22 cellular contexts compared by ENCODE assay signal in genomic region chr1:5119496-5120234, GRCh38.
A peak's percentile ranks its signal among the peaks of the same experiment; 100 is the strongest.
DNase-seq lines count a peak whose midpoint lies in the region; ATAC-seq, FAIRE-seq and TF ChIP-seq lines count a peak whose summit lies in the region.
"Had no signal": no experiment of that assay in that cellular context is flagged by ENCODE, and none has a peak within 500 bp of the region (broad histone marks: within the 10 kb centered on the region; RNA-seq: fewer than 3 reads in every experiment).

No MANE protein-coding gene starts in this region.

- BruUV-seq in K562 (replicated peaks; lab: Mats Ljungman, UMichigan): no TSS peak

- H3K36me3 ChIP-seq in HUES48 (ENCODE audit: control insufficient read depth, insufficient read depth, low read length): no peaks in the 10 kb centered on the region
- H3K36me3 ChIP-seq in K562 (ENCODE audit: control insufficient read depth, insufficient read depth, low read length): no peaks in the 10 kb centered on the region
- H3K36me3 ChIP-seq: HAP-1, vagina had no signal

- H2AFZ ChIP-seq in K562 (ENCODE audit: low read depth, low read length): no peak overlapping the region

- POLR2A ChIA-PET in K562 (lab: Yijun Ruan, JAX): no interaction called here

- H3K9me3 ChIP-seq in HUES48 (ENCODE audit: control insufficient read depth, insufficient read depth, low read length) (no peaks in the 10 kb centered on the region), K562 (replicated peaks; ENCODE audit: control insufficient read depth, insufficient read depth, low read depth, low read length) (no peaks in the 10 kb centered on the region)
- H3K9me3 ChIP-seq: HAP-1, vagina had no signal

- no peak for TF ChIP-seq EP300 in K562 (IDR thresholded peaks at IDR 0.05; ENCODE audit: low read length)

- DNase-seq in K562 (ENCODE audit: extremely low read depth in 1 of 4, low spot score in 3 of 4) (peak in 1 of 4 experiments; percentile 4), medulla oblongata (ENCODE audit: extremely low spot score) (peak; percentile 12), NCI-H226 (no peak), cortex of kidney (lab: John Stamatoyannopoulos, UW) (no peak)
- no peak for DNase-seq in activated CD8-positive, alpha-beta memory T cell treated with anti-CD3 and anti-CD28 coated beads for 24 hours
- DNase-seq: activated CD4-positive, alpha-beta T cell treated with anti-CD3 and anti-CD28 coated beads for 36 hours; activated CD8-positive, alpha-beta memory T cell treated with anti-CD3 and anti-CD28 coated beads, Interleukin-2, amount 50 U/mL, for 4 hours; activated naive CD4-positive, alpha-beta T cell; foreskin keratinocyte; GDM1; natural killer cell; NCI-H2081 treated with DMSO at 0.1 percent for 48 hours; retina; stimulated activated naive CD8-positive, alpha-beta T cell treated with anti-CD3 and anti-CD28 coated beads, Interleukin-15, amount 100 ng/mL, for 72 hours; T1000 had no signal

- H4K20me1 ChIP-seq in K562 (replicated peaks; ENCODE audit: control insufficient read depth, insufficient read depth, low read length): no peaks in the 10 kb centered on the region

- no peak for TF ChIP-seq RAD21 in K562 (CRISPR knock-in tag; conservative IDR thresholded peaks at IDR 0.05 in 1 of 2, IDR thresholded peaks at IDR 0.05 in 1 of 2)

- in situ Hi-C loops in K562 (cut with MboI): no loop called here

- CTCF ChIA-PET in K562 (lab: Yijun Ruan, JAX; ENCODE audit: low intra/inter-chr PET ratio): no interaction called here

- H3K4me3 ChIP-seq in HUES48 (ENCODE audit: low read depth, low read length) (no peak overlapping the region), K562 (no peak overlapping the region)
- H3K4me3 ChIP-seq: HAP-1, vagina had no signal

- FAIRE-seq in K562 (lab: Jason Lieb, UNC): no peak
- FAIRE-seq: astrocyte, endothelial cell of umbilical vein had no signal

- peak; percentile 56; the same call in 1 of the 3 replicates for ATAC-seq in K562
- ATAC-seq in HG03095 (IDR thresholded peaks at IDR 0.05; ENCODE audit: unreplicated experiment): no peak
- ATAC-seq: activated CD4-positive, alpha-beta T cell treated with anti-CD3 and anti-CD28 coated beads for 36 hours; foreskin keratinocyte; natural killer cell; stimulated activated naive CD8-positive, alpha-beta T cell treated with anti-CD3 and anti-CD28 coated beads, Interleukin-15, amount 100 ng/mL, for 72 hours had no signal

- H3K9me1 ChIP-seq in K562 (ENCODE audit: control insufficient read depth, insufficient read depth, low read length): no peaks in the 10 kb centered on the region

- no peak overlapping the region for H3K9ac ChIP-seq in HUES48 (ENCODE audit: low read depth, low read length)
- H3K9ac ChIP-seq in K562 (ENCODE audit: insufficient read depth in 1 of 2, low read depth in 2 of 2, low read length in 2 of 2): no peak overlapping the region

- no peak overlapping the region for H3K27ac ChIP-seq in C4-2B
- peak overlapping the region; percentile 7 for H3K27ac ChIP-seq in HUES48 (ENCODE audit: low read depth, low read length)
- H3K27ac ChIP-seq in K562 (ENCODE audit: extremely low read depth, low read depth, low read length): no peak overlapping the region
- H3K27ac ChIP-seq: foreskin keratinocyte, vagina had no signal

- intact Hi-C loops in K562 (cut with micrococcal nuclease): no loop called here

- 1% methylated on average over 11 of the region's 11 CpGs for WGBS in K562 (ENCODE audit: insufficient coverage, low coverage, missing lambda C conversion rate)

- H3K79me2 ChIP-seq in K562 (ENCODE audit: control insufficient read depth, insufficient read depth, low read length): no peaks in the 10 kb centered on the region

- H3K27me3 ChIP-seq in HUES48 (ENCODE audit: control insufficient read depth, insufficient read depth, low read length) (no peaks in the 10 kb centered on the region), K562 (ENCODE audit: control insufficient read depth in 2 of 2, insufficient read depth in 2 of 2, low read length in 2 of 2) (no peaks in the 10 kb centered on the region)
- H3K27me3 ChIP-seq: foreskin keratinocyte, vagina had no signal

- no peak for TF ChIP-seq POLR2A in K562 (conservative IDR thresholded peaks at IDR 0.05)

- H3K4me2 ChIP-seq in K562 (ENCODE audit: insufficient read depth, low read length): no peak overlapping the region

- H3K4me1 ChIP-seq in HUES48 (ENCODE audit: control insufficient read depth, insufficient read depth, low read length) (peaks cover 28% of the 10 kb centered on the region), K562 (replicated peaks in 1 of 2; ENCODE audit: control insufficient read depth in 2 of 2, insufficient read depth in 2 of 2, low read length in 2 of 2) (no peaks in the 10 kb centered on the region)
- H3K4me1 ChIP-seq: foreskin keratinocyte, HAP-1, vagina had no signal

- peak; percentile 50 for TF ChIP-seq CTCF in C4-2B (conservative IDR thresholded peaks at IDR 0.05)
- 0 out of 6 replicates have a peak, but pooled peaks of 2 of the 3 experiments have one; percentile 2 to 28 for TF ChIP-seq CTCF in K562 (IDR thresholded peaks at IDR 0.05 in 2 of 3, conservative IDR thresholded peaks at IDR 0.05 in 1 of 3; ENCODE audit: insufficient read depth in 2 of 3, low read depth in 1 of 3, low read length in 3 of 3)

TF ChIP-seq in K562, 482 proteins besides CTCF, POLR2A, EP300 and RAD21:
- TF ChIP-seq TCFL5 (CRISPR knock-in tag; conservative IDR thresholded peaks at IDR 0.05) (no peak), MAFG (tag; conservative IDR thresholded peaks at IDR 0.05) (no peak), DMBX1 (CRISPR knock-in tag; IDR thresholded peaks at IDR 0.05; ENCODE audit: borderline replicate concordance) (no peak), MEF2A (IDR thresholded peaks at IDR 0.05; ENCODE audit: control insufficient read depth, low read depth, low read length) (no peak), KLF6 (CRISPR knock-in tag; IDR thresholded peaks at IDR 0.05; ENCODE audit: borderline replicate concordance) (no peak), SPI1 (IDR thresholded peaks at IDR 0.05; ENCODE audit: borderline replicate concordance, low read depth, low read length) (no peak), DACH1 (IDR thresholded peaks at IDR 0.05; ENCODE audit: partially characterized antibody) (no peak), FOXJ3 (CRISPR knock-in tag; IDR thresholded peaks at IDR 0.05) (no peak), SETDB1 (IDR thresholded peaks at IDR 0.05; ENCODE audit: low read length) (no peak)
- TF ChIP-seq, protein P1, sequence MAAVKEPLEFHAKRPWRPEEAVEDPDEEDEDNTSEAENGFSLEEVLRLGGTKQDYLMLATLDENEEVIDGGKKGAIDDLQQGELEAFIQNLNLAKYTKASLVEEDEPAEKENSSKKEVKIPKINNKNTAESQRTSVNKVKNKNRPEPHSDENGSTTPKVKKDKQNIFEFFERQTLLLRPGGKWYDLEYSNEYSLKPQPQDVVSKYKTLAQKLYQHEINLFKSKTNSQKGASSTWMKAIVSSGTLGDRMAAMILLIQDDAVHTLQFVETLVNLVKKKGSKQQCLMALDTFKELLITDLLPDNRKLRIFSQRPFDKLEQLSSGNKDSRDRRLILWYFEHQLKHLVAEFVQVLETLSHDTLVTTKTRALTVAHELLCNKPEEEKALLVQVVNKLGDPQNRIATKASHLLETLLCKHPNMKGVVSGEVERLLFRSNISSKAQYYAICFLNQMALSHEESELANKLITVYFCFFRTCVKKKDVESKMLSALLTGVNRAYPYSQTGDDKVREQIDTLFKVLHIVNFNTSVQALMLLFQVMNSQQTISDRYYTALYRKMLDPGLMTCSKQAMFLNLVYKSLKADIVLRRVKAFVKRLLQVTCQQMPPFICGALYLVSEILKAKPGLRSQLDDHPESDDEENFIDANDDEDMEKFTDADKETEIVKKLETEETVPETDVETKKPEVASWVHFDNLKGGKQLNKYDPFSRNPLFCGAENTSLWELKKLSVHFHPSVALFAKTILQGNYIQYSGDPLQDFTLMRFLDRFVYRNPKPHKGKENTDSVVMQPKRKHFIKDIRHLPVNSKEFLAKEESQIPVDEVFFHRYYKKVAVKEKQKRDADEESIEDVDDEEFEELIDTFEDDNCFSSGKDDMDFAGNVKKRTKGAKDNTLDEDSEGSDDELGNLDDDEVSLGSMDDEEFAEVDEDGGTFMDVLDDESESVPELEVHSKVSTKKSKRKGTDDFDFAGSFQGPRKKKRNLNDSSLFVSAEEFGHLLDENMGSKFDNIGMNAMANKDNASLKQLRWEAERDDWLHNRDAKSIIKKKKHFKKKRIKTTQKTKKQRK (IDR thresholded peaks at IDR 0.05; ENCODE audit: borderline replicate concordance, low read depth, low read length): no peak
